9 cellular contexts compared by ENCODE assay signal in the genomic region with DNA sequence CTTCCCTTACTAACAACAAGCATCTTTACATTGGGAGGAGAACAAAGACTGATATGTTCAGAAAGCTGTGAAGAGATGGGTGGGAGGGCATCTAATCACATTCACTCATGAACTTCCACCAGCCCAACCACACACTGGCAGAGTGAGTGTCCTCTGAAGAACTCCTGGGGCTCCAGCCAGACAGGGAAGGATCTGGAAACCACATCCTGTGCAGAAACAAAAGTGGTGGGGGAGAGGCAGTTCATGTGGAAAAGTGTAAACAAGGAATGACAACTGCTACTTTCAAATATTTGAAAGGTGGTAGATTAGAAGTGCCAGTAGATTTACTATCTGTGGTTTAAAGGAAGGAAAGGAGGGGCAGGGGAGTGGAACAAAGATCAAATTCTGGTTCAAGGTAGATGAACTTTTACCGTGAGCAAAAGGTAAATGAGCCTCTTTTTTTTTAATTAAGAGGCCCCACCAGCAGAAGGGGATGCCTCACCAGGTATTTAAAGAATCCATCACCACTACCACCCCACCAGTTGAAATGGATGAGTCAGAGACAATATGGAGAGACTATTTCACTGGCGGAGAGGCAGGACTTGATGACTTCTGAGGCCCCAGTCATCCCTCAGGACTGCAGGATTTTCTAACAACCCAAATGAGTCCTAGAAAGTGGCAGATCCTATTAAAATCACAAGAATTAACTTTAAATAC. TPM values are rescaled to one million over a fixed set of nuclear protein-coding genes. Genes with fewer than 3 reads are reported as not detected.
DNase-seq lines count a peak whose midpoint lies in the region; ATAC-seq and TF ChIP-seq lines count a peak whose summit lies in the region.
"Had no signal": no experiment of that assay in that cellular context is flagged by ENCODE, and none has a peak within 500 bp of the region (broad histone marks: within the 10 kb centered on the region; RNA-seq: fewer than 3 reads in every experiment).

No MANE protein-coding gene starts in this region.

- H3K4me3 ChIP-seq in CD8-positive, alpha-beta memory T cell (ENCODE audit: low read length), result no peak overlapping the region
- no peak overlapping the region for H3K4me3 ChIP-seq in astrocyte of the spinal cord (ENCODE audit: low read depth, low read length)
- H3K4me3 ChIP-seq: SK-N-MC had no signal

- no peak for TF ChIP-seq RAD21 in Ishikawa (IDR thresholded peaks at IDR 0.05; ENCODE audit: low read depth)

- peaks cover 0 to 48% (median 6%) of the 10 kb centered on the region in 3 donors for H3K36me3 Mint-ChIP-seq in CD8-positive, alpha-beta memory T cell

- H3K27me3 Mint-ChIP-seq in CD8-positive, alpha-beta memory T cell, result no peaks in the 10 kb centered on the region

- H3K4me1 ChIP-seq in CD8-positive, alpha-beta memory T cell (ENCODE audit: insufficient read depth, low read length), result peaks cover 4% of the 10 kb centered on the region

- H3K9me3 ChIP-seq in CD8-positive, alpha-beta memory T cell (ENCODE audit: low read length), result no peaks in the 10 kb centered on the region

- peak overlapping the region in 5 of 8 donors; percentile 0 to 84 (median 41) for H3K27ac Mint-ChIP-seq in CD8-positive, alpha-beta memory T cell

- H3K27me3 ChIP-seq in CD8-positive, alpha-beta memory T cell (ENCODE audit: insufficient read depth, low read length, poor library complexity, severe bottlenecking), result no peaks in the 10 kb centered on the region

- ATAC-seq in HG02870 (IDR thresholded peaks at IDR 0.05; ENCODE audit: unreplicated experiment) (no peak), GM19397 (IDR thresholded peaks at IDR 0.05; ENCODE audit: unreplicated experiment) (no peak)

- no peak overlapping the region for H3K4me3 Mint-ChIP-seq in CD8-positive, alpha-beta memory T cell

- CTCF ChIA-PET in CD8-positive, alpha-beta memory T cell (lab: Charles Lee), result no interaction called here

- H3K9me3 Mint-ChIP-seq in CD8-positive, alpha-beta memory T cell, result no peaks in the 10 kb centered on the region

- DNase-seq in CD8-positive, alpha-beta memory T cell, result no peak
- DNase-seq in astrocyte of the spinal cord (ENCODE audit: low read depth, low spot score) (peak; percentile 77), medulla oblongata (ENCODE audit: extremely low spot score) (peak; percentile 78), NCI-H524 (lab: John Stamatoyannopoulos, UW) (no peak), NCI-H2227 treated with DMSO at 0.1 percent for 48 hours (lab: John Stamatoyannopoulos, UW) (no peak)

- H3K36me3 ChIP-seq in CD8-positive, alpha-beta memory T cell (ENCODE audit: insufficient read depth, low read length), result peaks cover 9% of the 10 kb centered on the region

- POLR2A ChIA-PET in CD8-positive, alpha-beta memory T cell (lab: Charles Lee), result no interaction called here

- in situ Hi-C loops in astrocyte of the spinal cord (cut with HindIII; ENCODE audit: low sequenced_read_pairs), result no loop called here

- H3K27ac ChIP-seq in CD8-positive, alpha-beta memory T cell (ENCODE audit: low read depth, low read length), result no peak overlapping the region
- H3K27ac ChIP-seq: SK-N-MC had no signal

- peaks cover 0 to 3% (median 2%) of the 10 kb centered on the region in 3 donors for H3K4me1 Mint-ChIP-seq in CD8-positive, alpha-beta memory T cell

- no peak for TF ChIP-seq CTCF in astrocyte of the spinal cord (IDR thresholded peaks at IDR 0.05; ENCODE audit: low read depth, low read length)

- TF ChIP-seq EP300 in Ishikawa (IDR thresholded peaks at IDR 0.05; ENCODE audit: borderline replicate concordance), result peak; percentile 70

TF ChIP-seq in Ishikawa, 13 proteins besides CTCF, POLR2A, EP300 and RAD21:
- peak; percentile 70 for TF ChIP-seq NFIC (IDR thresholded peaks at IDR 0.05)
- TF ChIP-seq FOXM1 (IDR thresholded peaks at IDR 0.05; ENCODE audit: borderline replicate concordance, low read depth), result peak; percentile 72; the same call in 1 of the 2 replicates
- TF ChIP-seq, protein P1, sequence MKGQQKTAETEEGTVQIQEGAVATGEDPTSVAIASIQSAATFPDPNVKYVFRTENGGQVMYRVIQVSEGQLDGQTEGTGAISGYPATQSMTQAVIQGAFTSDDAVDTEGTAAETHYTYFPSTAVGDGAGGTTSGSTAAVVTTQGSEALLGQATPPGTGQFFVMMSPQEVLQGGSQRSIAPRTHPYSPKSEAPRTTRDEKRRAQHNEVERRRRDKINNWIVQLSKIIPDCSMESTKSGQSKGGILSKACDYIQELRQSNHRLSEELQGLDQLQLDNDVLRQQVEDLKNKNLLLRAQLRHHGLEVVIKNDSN (IDR thresholded peaks at IDR 0.05), result no peak
- TF ChIP-seq EGR1 (IDR thresholded peaks at IDR 0.05), result no peak
- TF ChIP-seq, protein P2, sequence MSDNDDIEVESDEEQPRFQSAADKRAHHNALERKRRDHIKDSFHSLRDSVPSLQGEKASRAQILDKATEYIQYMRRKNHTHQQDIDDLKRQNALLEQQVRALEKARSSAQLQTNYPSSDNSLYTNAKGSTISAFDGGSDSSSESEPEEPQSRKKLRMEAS (IDR thresholded peaks at IDR 0.05), result 0 out of 2 replicates have a peak, but pooled peaks have one; percentile 18
- TF ChIP-seq TCF12 (IDR thresholded peaks at IDR 0.05; ENCODE audit: low read depth), result peak; percentile 63
- TF ChIP-seq YY1 (IDR thresholded peaks at IDR 0.05; ENCODE audit: low read depth), result no peak
- TF ChIP-seq TAF1 (IDR thresholded peaks at IDR 0.05; ENCODE audit: low read depth), result no peak
- peak; percentile 35; the same call in 1 of the 2 replicates for TF ChIP-seq TEAD4 (IDR thresholded peaks at IDR 0.05)
- TF ChIP-seq CREB1 (IDR thresholded peaks at IDR 0.05; ENCODE audit: low read depth), result no peak
- TF ChIP-seq, protein P3, sequence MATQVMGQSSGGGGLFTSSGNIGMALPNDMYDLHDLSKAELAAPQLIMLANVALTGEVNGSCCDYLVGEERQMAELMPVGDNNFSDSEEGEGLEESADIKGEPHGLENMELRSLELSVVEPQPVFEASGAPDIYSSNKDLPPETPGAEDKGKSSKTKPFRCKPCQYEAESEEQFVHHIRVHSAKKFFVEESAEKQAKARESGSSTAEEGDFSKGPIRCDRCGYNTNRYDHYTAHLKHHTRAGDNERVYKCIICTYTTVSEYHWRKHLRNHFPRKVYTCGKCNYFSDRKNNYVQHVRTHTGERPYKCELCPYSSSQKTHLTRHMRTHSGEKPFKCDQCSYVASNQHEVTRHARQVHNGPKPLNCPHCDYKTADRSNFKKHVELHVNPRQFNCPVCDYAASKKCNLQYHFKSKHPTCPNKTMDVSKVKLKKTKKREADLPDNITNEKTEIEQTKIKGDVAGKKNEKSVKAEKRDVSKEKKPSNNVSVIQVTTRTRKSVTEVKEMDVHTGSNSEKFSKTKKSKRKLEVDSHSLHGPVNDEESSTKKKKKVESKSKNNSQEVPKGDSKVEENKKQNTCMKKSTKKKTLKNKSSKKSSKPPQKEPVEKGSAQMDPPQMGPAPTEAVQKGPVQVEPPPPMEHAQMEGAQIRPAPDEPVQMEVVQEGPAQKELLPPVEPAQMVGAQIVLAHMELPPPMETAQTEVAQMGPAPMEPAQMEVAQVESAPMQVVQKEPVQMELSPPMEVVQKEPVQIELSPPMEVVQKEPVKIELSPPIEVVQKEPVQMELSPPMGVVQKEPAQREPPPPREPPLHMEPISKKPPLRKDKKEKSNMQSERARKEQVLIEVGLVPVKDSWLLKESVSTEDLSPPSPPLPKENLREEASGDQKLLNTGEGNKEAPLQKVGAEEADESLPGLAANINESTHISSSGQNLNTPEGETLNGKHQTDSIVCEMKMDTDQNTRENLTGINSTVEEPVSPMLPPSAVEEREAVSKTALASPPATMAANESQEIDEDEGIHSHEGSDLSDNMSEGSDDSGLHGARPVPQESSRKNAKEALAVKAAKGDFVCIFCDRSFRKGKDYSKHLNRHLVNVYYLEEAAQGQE (IDR thresholded peaks at IDR 0.05; ENCODE audit: low read depth), result no peak
- TF ChIP-seq CEBPB (IDR thresholded peaks at IDR 0.05), result no peak
- TF ChIP-seq ZBTB7A (IDR thresholded peaks at IDR 0.05; ENCODE audit: low read depth), result no peak

RNA-seq across cellular contexts. Expression of a gene that starts 34.5 kb away (rescaled TPM):
- 10 to 100 TPM; 32.9 to 33.4 TPM for total RNA-seq in CD8-positive, alpha-beta memory T cell
- 24.6 TPM for polyA plus RNA-seq in CD8-positive, alpha-beta memory T cell

Comparison
In these comparisons a context has a peak if more than half of its experiments do, and no peak if none do; other contexts are left out.
1. DNase-seq: peak in astrocyte of the spinal cord (single experiment) and medulla oblongata (single experiment); none in CD8-positive, alpha-beta memory T cell (0 of 5), NCI-H524 (0 of 2) and NCI-H2227 treated with DMSO at 0.1 percent for 48 hours (single experiment).